ENCODE assay signal across 9 cellular contexts in genomic region chr4:158161561-158162354, GRCh38. TPM values are rescaled to one million over a fixed set of nuclear protein-coding genes. Genes with fewer than 3 reads are reported as not detected.
DNase-seq lines count a peak whose midpoint lies in the region; ATAC-seq, FAIRE-seq and TF ChIP-seq lines count a peak whose summit lies in the region.
"Had no signal": no experiment of that assay in that cellular context is flagged by ENCODE, and none has a peak within 500 bp of the region (broad histone marks: within the 10 kb centered on the region; RNA-seq: fewer than 3 reads in every experiment).

No MANE protein-coding gene starts in this region.

- no peaks in the 10 kb centered on the region for H3K9me3 ChIP-seq in gastroesophageal sphincter

- peak; percentile 97 for FAIRE-seq in TTC549 (lab: Jason Lieb, UNC)

- TF ChIP-seq CTCF in gastroesophageal sphincter (IDR thresholded peaks at IDR 0.05), result no peak

- 17 to 42% methylated on average over 5 to 6 of the region's 6 CpGs for WGBS in gastroesophageal sphincter (ENCODE audit: low coverage in 1 of 2), 2 donors

- peak; percentile 52 for DNase-seq in GDM1 (lab: John Stamatoyannopoulos, UW)
- DNase-seq in putamen (ENCODE audit: low spot score), result peak; percentile 58
- no peak for DNase-seq in COR-L47 (lab: John Stamatoyannopoulos, UW)
- no peak for DNase-seq in HuH-7.5 (ENCODE audit: low spot score)
- DNase-seq: stimulated activated naive CD8-positive, alpha-beta T cell treated with anti-CD3 and anti-CD28 coated beads, Interleukin-15, Interleukin-2, amounts not matched to agents 100 U/mL and 50 U/mL, for 24 hours had no signal

- no peak overlapping the region for H3K4me3 ChIP-seq in gastroesophageal sphincter

- no peaks in the 10 kb centered on the region for H3K36me3 ChIP-seq in gastroesophageal sphincter

- peak; percentile 92 for ATAC-seq in gastroesophageal sphincter
- no peak for ATAC-seq in GM21528 (IDR thresholded peaks at IDR 0.05; ENCODE audit: low FRiP score, unreplicated experiment)
- ATAC-seq in HG03432 (IDR thresholded peaks at IDR 0.05; ENCODE audit: unreplicated experiment), result no peak
- ATAC-seq: stimulated activated naive CD8-positive, alpha-beta T cell treated with anti-CD3 and anti-CD28 coated beads, Interleukin-15, Interleukin-2, amounts not matched to agents 100 U/mL and 50 U/mL, for 24 hours had no signal

- no peak for TF ChIP-seq POLR2A in gastroesophageal sphincter (IDR thresholded peaks at IDR 0.05)

- no peaks in the 10 kb centered on the region for H3K27me3 ChIP-seq in gastroesophageal sphincter

- peak overlapping the region in 3 of 4 donors; percentile 9 to 61 (median 52) for H3K27ac ChIP-seq in gastroesophageal sphincter

- TF ChIP-seq EP300 in gastroesophageal sphincter (IDR thresholded peaks at IDR 0.05), result no peak

- peaks cover 0 to 64% (median 3%) of the 10 kb centered on the region in 3 donors for H3K4me1 ChIP-seq in gastroesophageal sphincter

RNA-seq across cellular contexts. Expression of gene GASK1B, which starts 11.1 kb away (rescaled TPM):
- 10 to 100 TPM; 33.8 to 66.6 (median 42.0) TPM for total RNA-seq in gastroesophageal sphincter

RNA-seq across cellular contexts. Expression of gene TMEM144, which starts 48.5 kb away (rescaled TPM):
- 10 to 100 TPM in 1 of 4 donors, 1 to 10 TPM in 3; 3.9 to 13.4 (median 6.3) TPM for total RNA-seq in gastroesophageal sphincter

Comparison
In these comparisons a context has a peak if more than half of its experiments do, and no peak if none do; other contexts are left out.
1. DNase-seq: peak in GDM1 (single experiment) and putamen (single experiment); none in COR-L47 (single experiment) and HuH-7.5 (single experiment).